In the genomic region with DNA sequence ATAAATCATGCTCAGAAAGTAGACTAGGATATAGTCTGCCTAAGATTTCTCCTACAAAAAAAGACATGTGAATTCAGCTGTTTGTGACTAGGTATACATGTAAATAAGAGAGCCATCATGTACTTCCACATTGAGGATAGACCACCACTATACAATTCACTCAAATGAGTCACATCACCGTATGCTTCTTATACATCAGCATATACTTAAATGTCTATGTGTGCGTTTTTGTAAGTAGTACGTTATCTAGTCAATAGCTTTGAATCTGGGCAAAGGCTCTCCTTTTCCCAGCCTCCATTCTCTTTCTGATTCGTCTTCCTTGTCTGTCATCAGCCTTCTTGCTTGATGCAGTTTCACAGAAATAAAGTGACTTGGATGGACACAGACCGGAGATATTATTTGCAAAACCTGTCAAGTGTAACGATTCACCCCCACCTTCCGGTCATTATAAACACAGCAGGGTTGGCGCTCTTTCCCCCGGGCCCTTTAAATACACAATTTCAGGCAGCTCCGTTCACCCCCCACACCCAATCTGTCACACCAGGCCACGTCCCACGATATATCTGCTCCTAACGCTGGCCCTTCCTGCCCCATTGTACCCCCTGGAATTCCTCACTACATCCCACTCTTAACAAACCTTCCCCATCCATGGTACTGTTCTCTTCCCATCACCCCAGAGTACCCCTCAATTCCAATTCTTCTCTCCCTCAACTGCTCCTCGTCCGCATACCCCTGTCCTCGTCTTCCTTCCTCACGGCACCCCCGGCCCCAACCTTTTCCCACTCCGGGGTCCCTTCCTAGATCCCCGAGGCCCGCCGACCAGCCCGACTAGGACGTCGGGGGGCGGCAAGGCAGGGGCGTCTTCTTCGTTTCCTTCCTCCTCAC, we compare ENCODE assay signal across 1 cellular context.
A peak's percentile ranks its signal among the peaks of the same experiment; 100 is the strongest.
TF ChIP-seq lines count a peak whose summit lies in the region.

No MANE protein-coding gene starts in this region.

TF ChIP-seq in K562, 482 proteins besides CTCF, POLR2A, EP300 and RAD21 (continues in another document):
- peak; percentile 48 to 74; a peak in 3 of 4 replicates for TF ChIP-seq FOXK2 (conservative IDR thresholded peaks at IDR 0.05 in 1 of 2, IDR thresholded peaks at IDR 0.05 in 1 of 2; ENCODE audit: low read depth in 2 of 2)
- 0 out of 2 replicates have a peak, but pooled peaks have one; percentile 16 for TF ChIP-seq NCOA6 (IDR thresholded peaks at IDR 0.05)
- no peak for TF ChIP-seq SAFB2 (IDR thresholded peaks at IDR 0.05; ENCODE audit: borderline replicate concordance, low read depth, low read length, severe bottlenecking)
- TF ChIP-seq, protein P1, sequence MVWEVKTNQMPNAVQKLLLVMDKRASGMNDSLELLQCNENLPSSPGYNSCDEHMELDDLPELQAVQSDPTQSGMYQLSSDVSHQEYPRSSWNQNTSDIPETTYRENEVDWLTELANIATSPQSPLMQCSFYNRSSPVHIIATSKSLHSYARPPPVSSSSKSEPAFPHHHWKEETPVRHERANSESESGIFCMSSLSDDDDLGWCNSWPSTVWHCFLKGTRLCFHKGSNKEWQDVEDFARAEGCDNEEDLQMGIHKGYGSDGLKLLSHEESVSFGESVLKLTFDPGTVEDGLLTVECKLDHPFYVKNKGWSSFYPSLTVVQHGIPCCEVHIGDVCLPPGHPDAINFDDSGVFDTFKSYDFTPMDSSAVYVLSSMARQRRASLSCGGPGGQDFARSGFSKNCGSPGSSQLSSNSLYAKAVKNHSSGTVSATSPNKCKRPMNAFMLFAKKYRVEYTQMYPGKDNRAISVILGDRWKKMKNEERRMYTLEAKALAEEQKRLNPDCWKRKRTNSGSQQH (CRISPR knock-in tag; IDR thresholded peaks at IDR 0.05) = peak; percentile 77
- TF ChIP-seq FOXJ2 (tag; IDR thresholded peaks at IDR 0.05) = no peak
- TF ChIP-seq, protein P2, sequence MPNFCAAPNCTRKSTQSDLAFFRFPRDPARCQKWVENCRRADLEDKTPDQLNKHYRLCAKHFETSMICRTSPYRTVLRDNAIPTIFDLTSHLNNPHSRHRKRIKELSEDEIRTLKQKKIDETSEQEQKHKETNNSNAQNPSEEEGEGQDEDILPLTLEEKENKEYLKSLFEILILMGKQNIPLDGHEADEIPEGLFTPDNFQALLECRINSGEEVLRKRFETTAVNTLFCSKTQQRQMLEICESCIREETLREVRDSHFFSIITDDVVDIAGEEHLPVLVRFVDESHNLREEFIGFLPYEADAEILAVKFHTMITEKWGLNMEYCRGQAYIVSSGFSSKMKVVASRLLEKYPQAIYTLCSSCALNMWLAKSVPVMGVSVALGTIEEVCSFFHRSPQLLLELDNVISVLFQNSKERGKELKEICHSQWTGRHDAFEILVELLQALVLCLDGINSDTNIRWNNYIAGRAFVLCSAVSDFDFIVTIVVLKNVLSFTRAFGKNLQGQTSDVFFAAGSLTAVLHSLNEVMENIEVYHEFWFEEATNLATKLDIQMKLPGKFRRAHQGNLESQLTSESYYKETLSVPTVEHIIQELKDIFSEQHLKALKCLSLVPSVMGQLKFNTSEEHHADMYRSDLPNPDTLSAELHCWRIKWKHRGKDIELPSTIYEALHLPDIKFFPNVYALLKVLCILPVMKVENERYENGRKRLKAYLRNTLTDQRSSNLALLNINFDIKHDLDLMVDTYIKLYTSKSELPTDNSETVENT (CRISPR knock-in tag; IDR thresholded peaks at IDR 0.05) = no peak
- no peak for TF ChIP-seq ZNF347 (CRISPR knock-in tag; IDR thresholded peaks at IDR 0.05; ENCODE audit: low read depth)
- TF ChIP-seq MEIS2 (IDR thresholded peaks at IDR 0.05; ENCODE audit: partially characterized antibody) = peak; percentile 84
- no peak for TF ChIP-seq ZNF551 (CRISPR knock-in tag; IDR thresholded peaks at IDR 0.05)
- TF ChIP-seq ZBTB49 (CRISPR knock-in tag; IDR thresholded peaks at IDR 0.05; ENCODE audit: borderline replicate concordance) = 0 out of 2 replicates have a peak, but pooled peaks have one; percentile 23
- TF ChIP-seq, protein P3, sequence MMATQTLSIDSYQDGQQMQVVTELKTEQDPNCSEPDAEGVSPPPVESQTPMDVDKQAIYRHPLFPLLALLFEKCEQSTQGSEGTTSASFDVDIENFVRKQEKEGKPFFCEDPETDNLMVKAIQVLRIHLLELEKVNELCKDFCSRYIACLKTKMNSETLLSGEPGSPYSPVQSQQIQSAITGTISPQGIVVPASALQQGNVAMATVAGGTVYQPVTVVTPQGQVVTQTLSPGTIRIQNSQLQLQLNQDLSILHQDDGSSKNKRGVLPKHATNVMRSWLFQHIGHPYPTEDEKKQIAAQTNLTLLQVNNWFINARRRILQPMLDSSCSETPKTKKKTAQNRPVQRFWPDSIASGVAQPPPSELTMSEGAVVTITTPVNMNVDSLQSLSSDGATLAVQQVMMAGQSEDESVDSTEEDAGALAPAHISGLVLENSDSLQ (IDR thresholded peaks at IDR 0.05) = peak; percentile 57
- TF ChIP-seq, protein P4, sequence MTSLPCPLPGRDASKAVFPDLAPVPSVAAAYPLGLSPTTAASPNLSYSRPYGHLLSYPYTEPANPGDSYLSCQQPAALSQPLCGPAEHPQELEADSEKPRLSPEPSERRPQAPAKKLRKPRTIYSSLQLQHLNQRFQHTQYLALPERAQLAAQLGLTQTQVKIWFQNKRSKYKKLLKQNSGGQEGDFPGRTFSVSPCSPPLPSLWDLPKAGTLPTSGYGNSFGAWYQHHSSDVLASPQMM (CRISPR knock-in tag; IDR thresholded peaks at IDR 0.05) = no peak
- no peak for TF ChIP-seq E4F1 (CRISPR knock-in tag; IDR thresholded peaks at IDR 0.05; ENCODE audit: borderline replicate concordance)
- TF ChIP-seq TAF15 (IDR thresholded peaks at IDR 0.05; ENCODE audit: low read depth, low read length) = no peak
- TF ChIP-seq RBM39 (optimal IDR thresholded peaks at IDR 0.05; ENCODE audit: low read depth, low read length) = no peak
- TF ChIP-seq CC2D1A (IDR thresholded peaks at IDR 0.05) = no peak
- TF ChIP-seq, protein P5, sequence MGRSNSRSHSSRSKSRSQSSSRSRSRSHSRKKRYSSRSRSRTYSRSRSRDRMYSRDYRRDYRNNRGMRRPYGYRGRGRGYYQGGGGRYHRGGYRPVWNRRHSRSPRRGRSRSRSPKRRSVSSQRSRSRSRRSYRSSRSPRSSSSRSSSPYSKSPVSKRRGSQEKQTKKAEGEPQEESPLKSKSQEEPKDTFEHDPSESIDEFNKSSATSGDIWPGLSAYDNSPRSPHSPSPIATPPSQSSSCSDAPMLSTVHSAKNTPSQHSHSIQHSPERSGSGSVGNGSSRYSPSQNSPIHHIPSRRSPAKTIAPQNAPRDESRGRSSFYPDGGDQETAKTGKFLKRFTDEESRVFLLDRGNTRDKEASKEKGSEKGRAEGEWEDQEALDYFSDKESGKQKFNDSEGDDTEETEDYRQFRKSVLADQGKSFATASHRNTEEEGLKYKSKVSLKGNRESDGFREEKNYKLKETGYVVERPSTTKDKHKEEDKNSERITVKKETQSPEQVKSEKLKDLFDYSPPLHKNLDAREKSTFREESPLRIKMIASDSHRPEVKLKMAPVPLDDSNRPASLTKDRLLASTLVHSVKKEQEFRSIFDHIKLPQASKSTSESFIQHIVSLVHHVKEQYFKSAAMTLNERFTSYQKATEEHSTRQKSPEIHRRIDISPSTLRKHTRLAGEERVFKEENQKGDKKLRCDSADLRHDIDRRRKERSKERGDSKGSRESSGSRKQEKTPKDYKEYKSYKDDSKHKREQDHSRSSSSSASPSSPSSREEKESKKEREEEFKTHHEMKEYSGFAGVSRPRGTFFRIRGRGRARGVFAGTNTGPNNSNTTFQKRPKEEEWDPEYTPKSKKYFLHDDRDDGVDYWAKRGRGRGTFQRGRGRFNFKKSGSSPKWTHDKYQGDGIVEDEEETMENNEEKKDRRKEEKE (IDR thresholded peaks at IDR 0.05; ENCODE audit: borderline replicate concordance in 1 of 2, control insufficient read depth in 1 of 2, low read depth in 2 of 2, low read length in 1 of 2) = peak in 1 of 2 experiments; percentile 18; a peak in 1 of 4 replicates
- TF ChIP-seq TCFL5 (CRISPR knock-in tag; conservative IDR thresholded peaks at IDR 0.05) = no peak
- TF ChIP-seq ZBTB17 (CRISPR knock-in tag; IDR thresholded peaks at IDR 0.05) = no peak
- TF ChIP-seq HLTF (IDR thresholded peaks at IDR 0.05) = 0 out of 2 replicates have a peak, but pooled peaks have one; percentile 50
- TF ChIP-seq SMARCE1 (IDR thresholded peaks at IDR 0.05) = peak; percentile 51
- TF ChIP-seq ZBTB34 (CRISPR knock-in tag; IDR thresholded peaks at IDR 0.05) = no peak
